ENCODE assay signal across 8 cellular contexts in genomic region chr5:23820764-23821471, GRCh38.
DNase-seq lines count a peak whose midpoint lies in the region; ATAC-seq and TF ChIP-seq lines count a peak whose summit lies in the region.

No MANE protein-coding gene starts in this region.

- no peak overlapping the region for H3K27ac Mint-ChIP-seq in activated CD4-positive, alpha-beta T cell treated with anti-CD3 and anti-CD28 coated beads for 36 hours

- peaks cover 10% of the 10 kb centered on the region for H3K9me3 Mint-ChIP-seq in activated CD4-positive, alpha-beta T cell treated with anti-CD3 and anti-CD28 coated beads for 36 hours (ENCODE audit: low read depth)

- 0 out of 2 replicates have a peak, but pooled peaks have one; percentile 1 for TF ChIP-seq CTCF in BJ (IDR thresholded peaks at IDR 0.05; ENCODE audit: insufficient read depth, low read depth, low read length)

- DNase-seq in BJ (ENCODE audit: low read depth) = no peak
- peak; percentile 46 for DNase-seq in KBM-7
- peak; percentile 5 to 52 for DNase-seq in SJCRH30
- DNase-seq in iPS-NIHi11 (ENCODE audit: low spot score) = peak; percentile 36
- DNase-seq in effector CD4-positive, alpha-beta T cell = no peak
- no peak for DNase-seq in activated CD4-positive, alpha-beta T cell treated with anti-CD3 and anti-CD28 coated beads for 36 hours
- no peak for DNase-seq in islet precursor cell

- POLR2A ChIA-PET in BJ (lab: Charles Lee) = no interaction called here
- POLR2A ChIA-PET in activated CD4-positive, alpha-beta T cell treated with anti-CD3 and anti-CD28 coated beads for 36 hours (lab: Charles Lee) = no interaction called here

- no peak overlapping the region for H3K27ac ChIP-seq in SJCRH30

- H3K36me3 Mint-ChIP-seq in activated CD4-positive, alpha-beta T cell treated with anti-CD3 and anti-CD28 coated beads for 36 hours (ENCODE audit: low read depth) = no peaks in the 10 kb centered on the region

- H3K4me3 ChIP-seq in BJ (ENCODE audit: low read depth, low read length) (no peak overlapping the region), SJCRH30 (no peak overlapping the region)

- ATAC-seq in activated CD4-positive, alpha-beta T cell treated with anti-CD3 and anti-CD28 coated beads for 36 hours = no peak
- ATAC-seq in GM18858 (IDR thresholded peaks at IDR 0.05; ENCODE audit: unreplicated experiment) = no peak

- in situ Hi-C loops in KBM-7 (cut with MboI; ENCODE audit: low pct_unique_long_range_greater_than_20kb, low sequenced_read_pairs) = no loop called here

- H3K9me3 ChIP-seq in SJCRH30 (replicated peaks) = no peaks in the 10 kb centered on the region

- H3K4me1 ChIP-seq in SJCRH30 = peaks cover 8% of the 10 kb centered on the region

- H3K36me3 ChIP-seq in BJ (ENCODE audit: control insufficient read depth, insufficient read depth, low read length) (no peaks in the 10 kb centered on the region), SJCRH30 (no peaks in the 10 kb centered on the region)

- H3K27me3 ChIP-seq in BJ (ENCODE audit: control insufficient read depth, insufficient read depth, low read length) (no peaks in the 10 kb centered on the region), SJCRH30 (no peaks in the 10 kb centered on the region)

- intact Hi-C loops in activated CD4-positive, alpha-beta T cell treated with anti-CD3 and anti-CD28 coated beads for 36 hours (cut with DNase I, micrococcal nuclease) = loop anchor here in 1 of 2 experiments (5.0 kb wide), 1 partner anchor 291 kb away; no protein-coding TSS in a partner anchor

- CTCF ChIA-PET in BJ (lab: Yijun Ruan, JAX) = no interaction called here
- CTCF ChIA-PET in activated CD4-positive, alpha-beta T cell treated with anti-CD3 and anti-CD28 coated beads for 36 hours (lab: Charles Lee) = interaction anchor here (1.5 kb wide), 1 partner anchor 8 kb away, joined by 3 read pairs; no protein-coding TSS in a partner anchor

- no peak overlapping the region for H3K4me3 Mint-ChIP-seq in activated CD4-positive, alpha-beta T cell treated with anti-CD3 and anti-CD28 coated beads for 36 hours

- H3K4me1 Mint-ChIP-seq in activated CD4-positive, alpha-beta T cell treated with anti-CD3 and anti-CD28 coated beads for 36 hours = no peaks in the 10 kb centered on the region

- no peaks in the 10 kb centered on the region for H3K27me3 Mint-ChIP-seq in activated CD4-positive, alpha-beta T cell treated with anti-CD3 and anti-CD28 coated beads for 36 hours

Comparison
In these comparisons a context has a peak if more than half of its experiments do, and no peak if none do; other contexts are left out.
1. DNase-seq: peak in KBM-7 (single experiment), SJCRH30 (2 of 2) and iPS-NIHi11 (single experiment); none in BJ (single experiment), effector CD4-positive, alpha-beta T cell (single experiment), activated CD4-positive, alpha-beta T cell treated with anti-CD3 and anti-CD28 coated beads for 36 hours (single experiment) and islet precursor cell (single experiment).